2 cellular contexts compared by ENCODE assay signal in genomic region chr5:35640623-35641022, GRCh38.
TF ChIP-seq lines count a peak whose summit lies in the region.

No MANE protein-coding gene starts in this region.

TF ChIP-seq in H1, 55 proteins besides CTCF, POLR2A, EP300 and RAD21:
- TF ChIP-seq CEBPB (IDR thresholded peaks at IDR 0.05; ENCODE audit: low read depth, low read length) (0 out of 2 replicates have a peak, but pooled peaks have one; percentile 5), SRF (IDR thresholded peaks at IDR 0.05; ENCODE audit: low read depth, low read length) (no peak), CREB1 (IDR thresholded peaks at IDR 0.05) (no peak), RFX5 (IDR thresholded peaks at IDR 0.05; ENCODE audit: borderline replicate concordance, low read depth, low read length) (no peak), FOSL1 (IDR thresholded peaks at IDR 0.05; ENCODE audit: insufficient read depth, low read depth, low read length) (no peak)
TF ChIP-seq in H1: peak in this region for 1.

TF ChIP-seq in liver, 16 proteins besides CTCF, POLR2A, EP300 and RAD21:
- TF ChIP-seq REST (IDR thresholded peaks at IDR 0.05) = peak; percentile 83
- TF ChIP-seq SP1 (IDR thresholded peaks at IDR 0.05) = no peak
- no peak for TF ChIP-seq ZBTB33 (IDR thresholded peaks at IDR 0.05)
- no peak for TF ChIP-seq TAF1 (conservative IDR thresholded peaks at IDR 0.05)
- TF ChIP-seq HNF4A (conservative IDR thresholded peaks at IDR 0.05) = no peak
- peak; percentile 47 for TF ChIP-seq ATF3 (IDR thresholded peaks at IDR 0.05)
- TF ChIP-seq NR2F2 (IDR thresholded peaks at IDR 0.05) = no peak
- peak; percentile 41 for TF ChIP-seq FOXA2 (IDR thresholded peaks at IDR 0.05)
